Comparison of ENCODE assay signal across 8 cellular contexts in genomic region chr12:42023733-42024494, GRCh38.
DNase-seq lines count a peak whose midpoint lies in the region; ATAC-seq and TF ChIP-seq lines count a peak whose summit lies in the region.

No MANE protein-coding gene starts in this region.

- H3K27me3 Mint-ChIP-seq in activated CD8-positive, alpha-beta T cell treated with anti-CD3 and anti-CD28 coated beads for 36 hours, result peaks cover 12% of the 10 kb centered on the region
- H3K27me3 Mint-ChIP-seq in effector memory CD8-positive, alpha-beta T cell, result peaks cover 12 to 13% of the 10 kb centered on the region in 2 donors

- no peaks in the 10 kb centered on the region for H3K9me3 Mint-ChIP-seq in activated CD8-positive, alpha-beta T cell treated with anti-CD3 and anti-CD28 coated beads for 36 hours
- H3K9me3 Mint-ChIP-seq in effector memory CD8-positive, alpha-beta T cell, result no peaks in the 10 kb centered on the region

- TF ChIP-seq CTCF in AG09319 (IDR thresholded peaks at IDR 0.05; ENCODE audit: low read depth, low read length), result peak; percentile 99
- peak; percentile 96 for TF ChIP-seq CTCF in activated CD8-positive, alpha-beta T cell treated with anti-CD3 and anti-CD28 coated beads for 36 hours (IDR thresholded peaks at IDR 0.05)

- POLR2A ChIA-PET in activated CD8-positive, alpha-beta T cell treated with anti-CD3 and anti-CD28 coated beads for 36 hours (lab: Charles Lee), result interaction anchor here (0.5 to 1.0 kb wide), 2 partner anchors 9 to 375 kb away, joined by 3 read pairs; no protein-coding TSS in a partner anchor

- no peak overlapping the region for H3K27ac Mint-ChIP-seq in activated CD8-positive, alpha-beta T cell treated with anti-CD3 and anti-CD28 coated beads for 36 hours
- no peak overlapping the region for H3K27ac Mint-ChIP-seq in effector memory CD8-positive, alpha-beta T cell

- ATAC-seq in GM18868 (IDR thresholded peaks at IDR 0.05; ENCODE audit: unreplicated experiment) (peak; percentile 90), HG03108 (IDR thresholded peaks at IDR 0.05; ENCODE audit: unreplicated experiment) (peak; percentile 74)
- peak; percentile 92 for ATAC-seq in activated CD8-positive, alpha-beta T cell treated with anti-CD3 and anti-CD28 coated beads for 36 hours
- ATAC-seq in effector memory CD8-positive, alpha-beta T cell (replicated peaks), result peak; percentile 84

- intact Hi-C loops in activated CD8-positive, alpha-beta T cell treated with anti-CD3 and anti-CD28 coated beads for 36 hours (cut with micrococcal nuclease), result loop anchor here (10.0 kb wide), 2 partner anchors 749 to 1089 kb away; no protein-coding TSS in a partner anchor

- peaks cover 8% of the 10 kb centered on the region for H3K4me1 Mint-ChIP-seq in activated CD8-positive, alpha-beta T cell treated with anti-CD3 and anti-CD28 coated beads for 36 hours (ENCODE audit: low read depth)
- peaks cover 6 to 9% of the 10 kb centered on the region in 2 donors for H3K4me1 Mint-ChIP-seq in effector memory CD8-positive, alpha-beta T cell (ENCODE audit: low read depth in 2 of 2)

- DNase-seq in AG09319 (ENCODE audit: extremely low read depth, low read depth) (peak; percentile 22), NCI-H526 treated with DMSO at 0.1 percent for 48 hours (lab: John Stamatoyannopoulos, UW) (peak; percentile 3), mesenteric fat pad (ENCODE audit: low spot score) (peak; percentile 91)
- peak; percentile 76 for DNase-seq in activated CD8-positive, alpha-beta T cell treated with anti-CD3 and anti-CD28 coated beads for 36 hours
- DNase-seq in effector memory CD8-positive, alpha-beta T cell, result peak; percentile 54 to 66 (median 59)
- peak; percentile 35 for DNase-seq in stimulated activated CD8-positive, alpha-beta memory T cell treated with anti-CD3 and anti-CD28 coated beads, Interleukin-15, amount 100 ng/mL, for 1 hour (ENCODE audit: low read depth)

- CTCF ChIA-PET in activated CD8-positive, alpha-beta T cell treated with anti-CD3 and anti-CD28 coated beads for 36 hours (lab: Charles Lee), result interaction anchor here (0.6 to 4.0 kb wide), 45 partner anchors 9 to 1078 kb away, joined by 3 to 38 read pairs (median 4); no protein-coding TSS in a partner anchor

- peak overlapping the region; percentile 62 for H3K4me3 Mint-ChIP-seq in activated CD8-positive, alpha-beta T cell treated with anti-CD3 and anti-CD28 coated beads for 36 hours
- peak overlapping the region; percentile 48 to 74 for H3K4me3 Mint-ChIP-seq in effector memory CD8-positive, alpha-beta T cell

- no peaks in the 10 kb centered on the region for H3K36me3 Mint-ChIP-seq in activated CD8-positive, alpha-beta T cell treated with anti-CD3 and anti-CD28 coated beads for 36 hours (ENCODE audit: low read depth)
- H3K36me3 Mint-ChIP-seq in effector memory CD8-positive, alpha-beta T cell (ENCODE audit: insufficient read depth), result peaks cover 3% of the 10 kb centered on the region

Comparison
In these comparisons a context has a peak if more than half of its experiments do, and no peak if none do; other contexts are left out.
1. Peak in every context shown above with its lines: DNase-seq and ATAC-seq.
2. DNase-seq: peak in every context shown above with its lines; median percentile 91 in mesenteric fat pad; 76 in activated CD8-positive, alpha-beta T cell treated with anti-CD3 and anti-CD28 coated beads for 36 hours; 59 in effector memory CD8-positive, alpha-beta T cell; 35 in stimulated activated CD8-positive, alpha-beta memory T cell treated with anti-CD3 and anti-CD28 coated beads, Interleukin-15, amount 100 ng/mL, for 1 hour; 22 in AG09319; 3 in NCI-H526 treated with DMSO at 0.1 percent for 48 hours.